Comparison of ENCODE assay signal across 14 cellular contexts in the genomic region with DNA sequence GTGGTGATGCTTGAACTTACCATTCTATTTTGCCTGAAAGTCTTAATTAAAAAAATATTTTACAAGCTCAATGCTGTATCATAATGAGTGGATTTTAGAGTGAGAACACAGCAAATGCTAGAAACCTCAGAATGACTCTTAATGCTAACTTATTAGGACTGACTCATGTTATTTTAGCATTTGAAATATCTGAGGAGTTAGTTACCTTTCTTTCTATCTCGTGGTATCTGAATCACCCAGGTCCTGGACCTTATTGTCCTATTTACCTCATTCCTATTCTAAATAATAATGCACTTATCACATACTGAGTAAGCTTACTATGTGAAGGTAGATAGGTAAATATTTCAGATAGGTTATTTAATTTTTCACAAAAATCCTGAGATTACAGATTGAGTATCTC.
"Had no signal": no experiment of that assay in that cellular context is flagged by ENCODE, and none has a peak within 500 bp of the region (broad histone marks: within the 10 kb centered on the region; RNA-seq: fewer than 3 reads in every experiment).

No MANE protein-coding gene starts in this region.

- H3K4me3 ChIP-seq: uterus had no signal

- H3K4me1 ChIP-seq: uterus had no signal

- DNase-seq: activated CD4-positive, alpha-beta T cell treated with anti-CD3 and anti-CD28 coated beads for 36 hours; activated CD8-positive, alpha-beta memory T cell treated with anti-CD3 and anti-CD28 coated beads, Interleukin-2, amount 50 U/mL, for 4 hours; activated CD8-positive, alpha-beta T cell treated with anti-CD3 and anti-CD28 coated beads for 36 hours; activated naive CD4-positive, alpha-beta T cell; activated T-cell treated with anti-CD3 and anti-CD28 coated beads, Interleukin-2, amount 50 U/mL, for 72 hours; central memory CD4-positive, alpha-beta T cell; cortex of kidney; effector CD8-positive, alpha-beta T cell; hypothalamus; nephron progenitor cell; stimulated activated CD4-positive, alpha-beta T cell treated with anti-CD3 and anti-CD28 coated beads, Interleukin-4, amount 100 ng/mL, for 4 hours; T-helper 9 cell; uterus; WERI-Rb-1 had no signal

- H3K27me3 ChIP-seq: uterus had no signal

- H3K36me3 ChIP-seq: uterus, WERI-Rb-1 had no signal

- H3K27ac ChIP-seq: uterus, WERI-Rb-1 had no signal

- H3K9me3 ChIP-seq: uterus had no signal
